1 cellular context compared by ENCODE assay signal in genomic region chr5:36820900-36821299, GRCh38.
TF ChIP-seq lines count a peak whose summit lies in the region.

No MANE protein-coding gene starts in this region.

TF ChIP-seq in K562, 482 proteins besides CTCF, POLR2A, EP300 and RAD21 (continued from another document and continues in another):
- TF ChIP-seq ZBTB5 (IDR thresholded peaks at IDR 0.05) (no peak), RFX1 (IDR thresholded peaks at IDR 0.05) (no peak), ZNF699 (CRISPR knock-in tag; IDR thresholded peaks at IDR 0.05; ENCODE audit: insufficient replicate concordance) (no peak), CREB5 (CRISPR knock-in tag; IDR thresholded peaks at IDR 0.05) (no peak), YY1 (IDR thresholded peaks at IDR 0.05; ENCODE audit: borderline replicate concordance in 1 of 3, control insufficient read depth in 1 of 3, extremely low read depth in 1 of 3, insufficient read depth in 3 of 3, insufficient read length in 1 of 3, insufficient replicate concordance in 2 of 3, low read depth in 1 of 3, low read length in 2 of 3) (peak in 2 of 3 experiments; percentile 33 to 80), RBM25 (IDR thresholded peaks at IDR 0.05; ENCODE audit: low read depth, low read length, severe bottlenecking) (no peak), ZNF75A (CRISPR knock-in tag; IDR thresholded peaks at IDR 0.05) (no peak), ZBTB49 (CRISPR knock-in tag; IDR thresholded peaks at IDR 0.05; ENCODE audit: borderline replicate concordance) (no peak), POLR3A (IDR thresholded peaks at IDR 0.05; ENCODE audit: borderline replicate concordance, extremely low read depth, insufficient read depth, insufficient read length) (no peak), KDM2B (CRISPR knock-in tag; IDR thresholded peaks at IDR 0.05) (no peak), ZNF445 (CRISPR knock-in tag; IDR thresholded peaks at IDR 0.05; ENCODE audit: low read depth) (no peak), ZNF592 (IDR thresholded peaks at IDR 0.05) (peak; percentile 73), ARHGAP35 (IDR thresholded peaks at IDR 0.05; ENCODE audit: partially characterized antibody) (no peak), ZNF263 (CRISPR knock-in tag; IDR thresholded peaks at IDR 0.05; ENCODE audit: borderline replicate concordance) (no peak), NRF1 (conservative IDR thresholded peaks at IDR 0.05 in 1 of 2, IDR thresholded peaks at IDR 0.05 in 1 of 2) (no peak), ZNF830 (CRISPR knock-in tag; IDR thresholded peaks at IDR 0.05) (no peak), ATF4 (CRISPR knock-in tag; IDR thresholded peaks at IDR 0.05) (peak; percentile 58; the same call in 1 of the 2 replicates), MYBL2 (IDR thresholded peaks at IDR 0.05; ENCODE audit: low read depth) (peak; percentile 87), MYBL2 (CRISPR knock-in tag; IDR thresholded peaks at IDR 0.05; ENCODE audit: borderline replicate concordance) (no peak), NR2C1 (IDR thresholded peaks at IDR 0.05) (0 out of 2 replicates have a peak, but pooled peaks have one; percentile 16), NR2C1 (tag; IDR thresholded peaks at IDR 0.05) (0 out of 2 replicates have a peak, but pooled peaks have one; percentile 38), TRIM25 (IDR thresholded peaks at IDR 0.05; ENCODE audit: borderline replicate concordance) (no peak), FOXP1 (CRISPR knock-in tag; IDR thresholded peaks at IDR 0.05) (no peak), TARDBP (IDR thresholded peaks at IDR 0.05) (no peak), MAFG (tag; conservative IDR thresholded peaks at IDR 0.05) (peak; percentile 98), ID3 (CRISPR knock-in tag; IDR thresholded peaks at IDR 0.05) (no peak), ID3 (tag; IDR thresholded peaks at IDR 0.05) (no peak), IRF2 (CRISPR knock-in tag; IDR thresholded peaks at IDR 0.05) (no peak), SP2 (IDR thresholded peaks at IDR 0.05; ENCODE audit: extremely low read depth, low read depth, low read length, poor library complexity, severe bottlenecking) (no peak), SPI1 (IDR thresholded peaks at IDR 0.05; ENCODE audit: borderline replicate concordance, low read depth, low read length) (no peak), ZNF121 (CRISPR knock-in tag; conservative IDR thresholded peaks at IDR 0.05) (no peak), ZNF197 (CRISPR knock-in tag; IDR thresholded peaks at IDR 0.05; ENCODE audit: low read depth) (peak; percentile 84; the same call in 1 of the 2 replicates), MIER1 (IDR thresholded peaks at IDR 0.05; ENCODE audit: low read depth) (no peak), TFE3 (CRISPR knock-in tag; IDR thresholded peaks at IDR 0.05) (no peak), ZC3H8 (IDR thresholded peaks at IDR 0.05) (no peak), ZFP1 (CRISPR knock-in tag; IDR thresholded peaks at IDR 0.05) (no peak), KDM1A (IDR thresholded peaks at IDR 0.05) (peak in 1 of 2 experiments; percentile 64; a peak in 2 of 4 replicates), ZNF3 (CRISPR knock-in tag; IDR thresholded peaks at IDR 0.05) (no peak), ZNF766 (CRISPR knock-in tag; conservative IDR thresholded peaks at IDR 0.05) (peak; percentile 97), CBFA2T3 (IDR thresholded peaks at IDR 0.05) (peak; percentile 41; the same call in 1 of the 2 replicates), SOX6 (IDR thresholded peaks at IDR 0.05) (peak; percentile 77), ZBTB43 (CRISPR knock-in tag; IDR thresholded peaks at IDR 0.05) (no peak), KAT7 (CRISPR knock-in tag; IDR thresholded peaks at IDR 0.05; ENCODE audit: borderline replicate concordance) (no peak), ZNF184 (CRISPR knock-in tag; IDR thresholded peaks at IDR 0.05) (no peak), SIX5 (IDR thresholded peaks at IDR 0.05; ENCODE audit: borderline replicate concordance in 1 of 2, insufficient read depth in 1 of 2, low read depth in 1 of 2, low read length in 2 of 2) (no peak), CREB1 (IDR thresholded peaks at IDR 0.05) (no peak), CREB1 (CRISPR knock-in tag; IDR thresholded peaks at IDR 0.05) (no peak), PURB (CRISPR knock-in tag; IDR thresholded peaks at IDR 0.05; ENCODE audit: low read depth) (no peak), ZNF395 (CRISPR knock-in tag; IDR thresholded peaks at IDR 0.05) (peak; percentile 56; the same call in 1 of the 2 replicates), ZNF551 (CRISPR knock-in tag; IDR thresholded peaks at IDR 0.05) (no peak), L3MBTL2 (IDR thresholded peaks at IDR 0.05) (peak; percentile 69; the same call in 1 of the 2 replicates), RBM17 (IDR thresholded peaks at IDR 0.05; ENCODE audit: borderline replicate concordance, low read depth, low read length) (no peak), PHF21A (IDR thresholded peaks at IDR 0.05; ENCODE audit: borderline replicate concordance, low read depth) (no peak)
